ENCODE assay signal across 7 cellular contexts in the genomic region with DNA sequence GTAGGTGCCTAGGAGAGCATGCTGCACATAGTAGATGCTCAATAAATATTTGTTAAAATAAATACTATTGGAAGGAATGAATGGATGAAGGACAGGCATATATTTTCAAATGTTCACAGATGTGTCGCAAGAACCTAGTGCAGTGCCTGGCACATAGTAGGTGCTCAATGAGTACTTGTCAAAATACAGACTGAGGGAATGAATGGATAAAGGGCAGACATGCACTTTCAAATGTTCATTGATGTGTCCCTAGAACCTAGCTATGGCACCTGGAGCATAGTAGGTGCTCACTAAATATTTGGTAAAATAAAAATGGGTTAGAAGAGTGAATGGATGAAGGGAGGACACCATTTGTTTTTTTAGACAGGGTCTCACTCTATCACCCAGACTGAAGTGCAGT.
"Had no signal": no experiment of that assay in that cellular context is flagged by ENCODE, and none has a peak within 500 bp of the region (broad histone marks: within the 10 kb centered on the region; RNA-seq: fewer than 3 reads in every experiment).

No MANE protein-coding gene starts in this region.

- H3K4me3 Mint-ChIP-seq: GM23338, H9, IgD-negative memory B cell had no signal

- DNase-seq: H9, HCEC 1CT, KG1 had no signal

- H3K4me2 ChIP-seq: GM23338 had no signal

- H3K27ac Mint-ChIP-seq: GM23338, IgD-negative memory B cell had no signal

- FAIRE-seq: H1, H54 had no signal

- H3K4me3 ChIP-seq: GM23338 had no signal

- H3K27me3 Mint-ChIP-seq: IgD-negative memory B cell had no signal

- H3K9me3 Mint-ChIP-seq: GM23338 had no signal

- H2AFZ ChIP-seq: GM23338 had no signal
